2 cellular contexts compared by ENCODE assay signal in the genomic region with DNA sequence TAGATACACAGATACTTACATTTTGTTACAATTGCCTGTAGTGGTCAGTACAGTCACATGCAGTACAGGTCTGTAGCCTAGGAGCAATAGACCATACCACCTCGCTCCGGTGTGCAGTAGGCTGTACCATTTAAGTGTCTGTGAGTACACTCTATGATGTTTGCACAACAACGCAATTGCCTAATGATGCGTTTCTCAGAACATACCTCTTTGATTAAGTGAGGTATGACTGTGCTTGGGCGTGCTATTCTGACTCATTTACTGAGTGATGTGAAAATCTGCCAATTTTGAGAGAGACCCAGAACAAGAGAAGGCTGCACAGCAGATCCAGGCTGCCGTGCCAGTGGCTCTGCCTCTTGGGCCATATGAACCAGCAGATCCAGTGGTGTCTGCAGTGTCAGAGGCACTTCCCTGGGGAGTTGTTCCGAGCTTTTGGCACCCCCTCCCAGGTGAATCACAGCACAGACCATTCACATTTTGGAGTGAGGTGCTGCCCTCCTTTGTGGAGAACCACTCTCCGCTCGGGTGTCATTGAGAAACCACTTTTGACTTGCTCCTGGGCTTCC.
A peak's percentile ranks its signal among the peaks of the same experiment; 100 is the strongest.
TF ChIP-seq lines count a peak whose summit lies in the region.

No MANE protein-coding gene starts in this region.

TF ChIP-seq in K562, 482 proteins besides CTCF, POLR2A, EP300 and RAD21 (continued from another document):
- TF ChIP-seq, protein P1, sequence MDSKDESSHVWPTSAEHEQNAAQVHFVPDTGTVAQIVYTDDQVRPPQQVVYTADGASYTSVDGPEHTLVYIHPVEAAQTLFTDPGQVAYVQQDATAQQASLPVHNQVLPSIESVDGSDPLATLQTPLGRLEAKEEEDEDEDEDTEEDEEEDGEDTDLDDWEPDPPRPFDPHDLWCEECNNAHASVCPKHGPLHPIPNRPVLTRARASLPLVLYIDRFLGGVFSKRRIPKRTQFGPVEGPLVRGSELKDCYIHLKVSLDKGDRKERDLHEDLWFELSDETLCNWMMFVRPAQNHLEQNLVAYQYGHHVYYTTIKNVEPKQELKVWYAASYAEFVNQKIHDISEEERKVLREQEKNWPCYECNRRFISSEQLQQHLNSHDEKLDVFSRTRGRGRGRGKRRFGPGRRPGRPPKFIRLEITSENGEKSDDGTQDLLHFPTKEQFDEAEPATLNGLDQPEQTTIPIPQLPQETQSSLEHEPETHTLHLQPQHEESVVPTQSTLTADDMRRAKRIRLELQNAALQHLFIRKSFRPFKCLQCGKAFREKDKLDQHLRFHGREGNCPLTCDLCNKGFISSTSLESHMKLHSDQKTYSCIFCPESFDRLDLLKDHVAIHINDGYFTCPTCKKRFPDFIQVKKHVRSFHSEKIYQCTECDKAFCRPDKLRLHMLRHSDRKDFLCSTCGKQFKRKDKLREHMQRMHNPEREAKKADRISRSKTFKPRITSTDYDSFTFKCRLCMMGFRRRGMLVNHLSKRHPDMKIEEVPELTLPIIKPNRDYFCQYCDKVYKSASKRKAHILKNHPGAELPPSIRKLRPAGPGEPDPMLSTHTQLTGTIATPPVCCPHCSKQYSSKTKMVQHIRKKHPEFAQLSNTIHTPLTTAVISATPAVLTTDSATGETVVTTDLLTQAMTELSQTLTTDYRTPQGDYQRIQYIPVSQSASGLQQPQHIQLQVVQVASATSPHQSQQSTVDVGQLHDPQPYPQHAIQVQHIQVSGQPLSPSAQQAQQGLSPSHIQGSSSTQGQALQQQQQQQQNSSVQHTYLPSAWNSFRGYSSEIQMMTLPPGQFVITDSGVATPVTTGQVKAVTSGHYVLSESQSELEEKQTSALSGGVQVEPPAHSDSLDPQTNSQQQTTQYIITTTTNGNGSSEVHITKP (IDR thresholded peaks at IDR 0.05; ENCODE audit: partially characterized antibody) = peak; percentile 84
- TF ChIP-seq HNRNPK (IDR thresholded peaks at IDR 0.05; ENCODE audit: low read depth, low read length, poor library complexity, severe bottlenecking) (no peak), ZKSCAN1 (IDR thresholded peaks at IDR 0.05; ENCODE audit: low read depth, low read length) (no peak)

TF ChIP-seq in WTC11, 78 proteins besides CTCF, POLR2A, EP300 and RAD21 (continued from another document):
- TF ChIP-seq, protein P2, sequence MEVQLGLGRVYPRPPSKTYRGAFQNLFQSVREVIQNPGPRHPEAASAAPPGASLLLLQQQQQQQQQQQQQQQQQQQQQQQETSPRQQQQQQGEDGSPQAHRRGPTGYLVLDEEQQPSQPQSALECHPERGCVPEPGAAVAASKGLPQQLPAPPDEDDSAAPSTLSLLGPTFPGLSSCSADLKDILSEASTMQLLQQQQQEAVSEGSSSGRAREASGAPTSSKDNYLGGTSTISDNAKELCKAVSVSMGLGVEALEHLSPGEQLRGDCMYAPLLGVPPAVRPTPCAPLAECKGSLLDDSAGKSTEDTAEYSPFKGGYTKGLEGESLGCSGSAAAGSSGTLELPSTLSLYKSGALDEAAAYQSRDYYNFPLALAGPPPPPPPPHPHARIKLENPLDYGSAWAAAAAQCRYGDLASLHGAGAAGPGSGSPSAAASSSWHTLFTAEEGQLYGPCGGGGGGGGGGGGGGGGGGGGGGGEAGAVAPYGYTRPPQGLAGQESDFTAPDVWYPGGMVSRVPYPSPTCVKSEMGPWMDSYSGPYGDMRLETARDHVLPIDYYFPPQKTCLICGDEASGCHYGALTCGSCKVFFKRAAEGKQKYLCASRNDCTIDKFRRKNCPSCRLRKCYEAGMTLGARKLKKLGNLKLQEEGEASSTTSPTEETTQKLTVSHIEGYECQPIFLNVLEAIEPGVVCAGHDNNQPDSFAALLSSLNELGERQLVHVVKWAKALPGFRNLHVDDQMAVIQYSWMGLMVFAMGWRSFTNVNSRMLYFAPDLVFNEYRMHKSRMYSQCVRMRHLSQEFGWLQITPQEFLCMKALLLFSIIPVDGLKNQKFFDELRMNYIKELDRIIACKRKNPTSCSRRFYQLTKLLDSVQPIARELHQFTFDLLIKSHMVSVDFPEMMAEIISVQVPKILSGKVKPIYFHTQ (CRISPR knock-in tag; IDR thresholded peaks at IDR 0.05) = no peak
